In genomic region chr3:137647179-137647578, GRCh38 we compare ENCODE assay signal across 21 cellular contexts.
"Had no signal": no experiment of that assay in that cellular context is flagged by ENCODE, and none has a peak within 500 bp of the region (broad histone marks: within the 10 kb centered on the region; RNA-seq: fewer than 3 reads in every experiment).

No MANE protein-coding gene starts in this region.

- H3K27ac ChIP-seq: cardiac muscle cell, foreskin keratinocyte, psoas muscle, VCaP had no signal

- FAIRE-seq: endothelial cell of umbilical vein had no signal

- H3K27me3 ChIP-seq: foreskin keratinocyte had no signal

- DNase-seq: activated CD4-positive, alpha-beta T cell treated with anti-CD3 and anti-CD28 coated beads for 4 hours; activated CD8-positive, alpha-beta memory T cell treated with anti-CD3 and anti-CD28 coated beads, Interleukin-2, amount 50 U/mL, for 48 hours; activated CD8-positive, alpha-beta T cell treated with anti-CD3 and anti-CD28 coated beads, Interleukin-2, amount 10 ng/mL, durations not matched to agents 7 days and 5 days; activated naive CD4-positive, alpha-beta T cell; activated naive CD8-positive, alpha-beta T cell treated with anti-CD3 and anti-CD28 coated beads, Interleukin-2, amount 50 U/mL, for 24 hours; foreskin keratinocyte; head of caudate nucleus; immature natural killer cell; left cardiac atrium; naive thymus-derived CD8-positive, alpha-beta T cell; occipital lobe; psoas muscle; stimulated activated CD4-positive, alpha-beta T cell treated with anti-CD3 and anti-CD28 coated beads, Interleukin-2, amount 100 ng/mL, for 24 hours; stimulated activated naive CD4-positive, alpha-beta T cell; substantia nigra; T-helper 1 cell had no signal

- H3K36me3 ChIP-seq: cardiac muscle cell had no signal

- H3K4me3 ChIP-seq: cardiac muscle cell, lung, psoas muscle had no signal

- H3K9me3 ChIP-seq: psoas muscle had no signal

- H3K4me1 ChIP-seq: foreskin keratinocyte, psoas muscle had no signal

- ATAC-seq: activated CD8-positive, alpha-beta T cell treated with anti-CD3 and anti-CD28 coated beads, Interleukin-2, amount 10 ng/mL, durations not matched to agents 7 days and 5 days; activated naive CD8-positive, alpha-beta T cell treated with anti-CD3 and anti-CD28 coated beads, Interleukin-2, amount 50 U/mL, for 24 hours; foreskin keratinocyte; left cardiac atrium; naive thymus-derived CD8-positive, alpha-beta T cell; psoas muscle; sciatic nerve had no signal
